13 cellular contexts compared by ENCODE assay signal in the genomic region with DNA sequence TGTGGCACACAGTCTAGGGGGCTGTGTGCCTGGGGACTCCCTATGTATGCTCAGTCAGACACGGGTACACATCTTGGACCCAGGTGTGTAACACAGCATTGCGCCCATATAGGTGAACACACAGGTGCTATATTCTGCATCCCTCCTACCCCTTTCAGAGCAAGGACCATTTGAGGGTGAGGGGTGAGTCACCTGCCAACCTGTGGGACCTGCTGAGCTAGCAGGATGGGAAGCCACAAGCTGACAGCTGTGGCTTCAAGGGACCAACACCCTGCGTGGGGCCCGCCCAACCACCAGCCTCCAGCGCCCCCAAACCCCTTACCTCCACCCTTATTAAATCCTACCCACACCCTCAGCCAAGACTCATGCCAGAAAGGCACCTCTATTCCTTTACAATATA. TPM values are rescaled to one million over a fixed set of nuclear protein-coding genes. Genes with fewer than 3 reads are reported as not detected.
DNase-seq lines count a peak whose midpoint lies in the region; ATAC-seq and TF ChIP-seq lines count a peak whose summit lies in the region.
"Had no signal": no experiment of that assay in that cellular context is flagged by ENCODE, and none has a peak within 500 bp of the region (broad histone marks: within the 10 kb centered on the region; RNA-seq: fewer than 3 reads in every experiment).

No MANE protein-coding gene starts in this region.

- H3K9me2 ChIP-seq in Karpas-422 (replicated peaks; ENCODE audit: insufficient read depth, low read length), result no peaks in the 10 kb centered on the region

- TF ChIP-seq POLR2A in uterus (IDR thresholded peaks at IDR 0.05), result no peak

- CTCF ChIA-PET in CD4-positive, alpha-beta T cell (lab: Charles Lee), result interaction anchor here (1.0 to 4.0 kb wide), 4 partner anchors 14 to 50 kb away, joined by 3 to 40 read pairs (median 35); a partner anchor contains a TSS
- CTCF ChIA-PET in activated CD8-positive, alpha-beta T cell treated with anti-CD3 and anti-CD28 coated beads, Interleukin-2, amount 10 ng/mL, durations not matched to agents 7 days and 5 days (lab: Charles Lee), result interaction anchor here (2.8 to 10.3 kb wide), 5 partner anchors 10 to 56 kb away, joined by 11 to 209 read pairs (median 84); a partner anchor contains a TSS

- no peak overlapping the region for H3K4me2 ChIP-seq in Karpas-422 (ENCODE audit: low read depth, low read length, poor library complexity, severe bottlenecking)
- H3K4me2 ChIP-seq: BLaER1 had no signal

- peak; percentile 18 for ATAC-seq in CD4-positive, alpha-beta T cell (ENCODE audit: poor library complexity)
- ATAC-seq in activated CD8-positive, alpha-beta T cell treated with anti-CD3 and anti-CD28 coated beads, Interleukin-2, amount 10 ng/mL, durations not matched to agents 7 days and 5 days, result no peak
- no peak for ATAC-seq in central memory CD8-positive, alpha-beta T cell (replicated peaks; ENCODE audit: extremely low read depth, poor library complexity, severe bottlenecking)
- ATAC-seq in GM21576 (IDR thresholded peaks at IDR 0.05; ENCODE audit: unreplicated experiment), result no peak

- H3K36me3 ChIP-seq in Karpas-422 (ENCODE audit: insufficient read depth, low read length) (no peaks in the 10 kb centered on the region), uterus (no peaks in the 10 kb centered on the region)
- H3K36me3 ChIP-seq: BLaER1, stomach had no signal

- no peak overlapping the region for H3K9ac ChIP-seq in Karpas-422 (ENCODE audit: low read length)
- H3K9ac ChIP-seq: BLaER1 had no signal

- H3K79me2 ChIP-seq in Karpas-422 (ENCODE audit: low read length), result no peaks in the 10 kb centered on the region

- H3K9me3 ChIP-seq in CD4-positive, alpha-beta T cell (ENCODE audit: control insufficient read depth, low read length), result no peaks in the 10 kb centered on the region
- H3K9me3 ChIP-seq in Karpas-422 (ENCODE audit: low read length) (no peaks in the 10 kb centered on the region), uterus (no peaks in the 10 kb centered on the region)
- H3K9me3 ChIP-seq: BLaER1, stomach had no signal

- peak in 9 of 10 experiments; percentile 22 to 67 (median 49) for DNase-seq in CD4-positive, alpha-beta T cell
- DNase-seq in NCI-H69 (lab: John Stamatoyannopoulos, UW), result peak; percentile 16
- DNase-seq in activated CD8-positive, alpha-beta T cell treated with anti-CD3 and anti-CD28 coated beads, Interleukin-2, amount 10 ng/mL, durations not matched to agents 7 days and 5 days, result peak; percentile 31
- DNase-seq in central memory CD8-positive, alpha-beta T cell (ENCODE audit: low spot score in 2 of 2), result no peak
- DNase-seq in Karpas-422, result no peak
- DNase-seq in uterus, result no peak
- DNase-seq in globus pallidus (ENCODE audit: low spot score), result no peak
- DNase-seq: NCI-H1417 treated with DMSO at 0.1 percent for 48 hours, NCI-H446 treated with DMSO at 0.1 percent for 48 hours, stomach had no signal

- no peaks in the 10 kb centered on the region for H3K36me3 Mint-ChIP-seq in CD4-positive, alpha-beta T cell (ENCODE audit: low read depth)
- no peaks in the 10 kb centered on the region for H3K36me3 Mint-ChIP-seq in activated CD8-positive, alpha-beta T cell treated with anti-CD3 and anti-CD28 coated beads, Interleukin-2, amount 10 ng/mL, durations not matched to agents 7 days and 5 days (ENCODE audit: low read depth)
- H3K36me3 Mint-ChIP-seq in central memory CD8-positive, alpha-beta T cell (ENCODE audit: insufficient read depth), result peaks cover 4% of the 10 kb centered on the region

- no peaks in the 10 kb centered on the region for H4K20me1 ChIP-seq in Karpas-422 (ENCODE audit: insufficient read depth, low read depth, low read length)
- H4K20me1 ChIP-seq: BLaER1 had no signal

- H3K27me3 Mint-ChIP-seq in CD4-positive, alpha-beta T cell, result no peaks in the 10 kb centered on the region
- peaks cover 6% of the 10 kb centered on the region for H3K27me3 Mint-ChIP-seq in activated CD8-positive, alpha-beta T cell treated with anti-CD3 and anti-CD28 coated beads, Interleukin-2, amount 10 ng/mL, durations not matched to agents 7 days and 5 days (ENCODE audit: low read depth)
- H3K27me3 Mint-ChIP-seq in central memory CD8-positive, alpha-beta T cell, result no peaks in the 10 kb centered on the region

- no peaks in the 10 kb centered on the region for H3K27me3 ChIP-seq in CD4-positive, alpha-beta T cell (ENCODE audit: control insufficient read depth, insufficient read depth, low read length)
- no peaks in the 10 kb centered on the region for H3K27me3 ChIP-seq in Karpas-422 (ENCODE audit: low read length)
- H3K27me3 ChIP-seq in uterus, result no peaks in the 10 kb centered on the region
- H3K27me3 ChIP-seq: BLaER1, stomach had no signal

- H3K27ac ChIP-seq in CD4-positive, alpha-beta T cell (ENCODE audit: low read depth, low read length), result no peak overlapping the region
- H3K27ac ChIP-seq in Karpas-422 (ENCODE audit: low read length) (no peak overlapping the region), uterus (no peak overlapping the region)
- H3K27ac ChIP-seq: BLaER1 had no signal

- POLR2A ChIA-PET in CD4-positive, alpha-beta T cell (lab: Charles Lee), result interaction anchor here (3.1 to 5.3 kb wide), 5 partner anchors 31 to 127 kb away, joined by 24 to 98 read pairs (median 28); a partner anchor contains a TSS
- POLR2A ChIA-PET in activated CD8-positive, alpha-beta T cell treated with anti-CD3 and anti-CD28 coated beads, Interleukin-2, amount 10 ng/mL, durations not matched to agents 7 days and 5 days (lab: Charles Lee), result interaction anchor here (2.5 to 4.2 kb wide), 2 partner anchors 30 to 127 kb away, joined by 10 to 33 read pairs; a partner anchor contains a TSS

- no peak for TF ChIP-seq CTCF in CD4-positive, alpha-beta T cell (IDR thresholded peaks at IDR 0.05)
- no peak for TF ChIP-seq CTCF in uterus (IDR thresholded peaks at IDR 0.05)

- H3K4me3 Mint-ChIP-seq in CD4-positive, alpha-beta T cell, result peak overlapping the region; percentile 80
- peak overlapping the region; percentile 21 for H3K4me3 Mint-ChIP-seq in activated CD8-positive, alpha-beta T cell treated with anti-CD3 and anti-CD28 coated beads, Interleukin-2, amount 10 ng/mL, durations not matched to agents 7 days and 5 days
- H3K4me3 Mint-ChIP-seq in central memory CD8-positive, alpha-beta T cell, result peak overlapping the region; percentile 59

- H3K4me1 ChIP-seq in Karpas-422 (ENCODE audit: low read length) (peaks cover 3% of the 10 kb centered on the region), uterus (no peaks in the 10 kb centered on the region)

- H3K4me3 ChIP-seq in Karpas-422 (ENCODE audit: low read length) (no peak overlapping the region), uterus (no peak overlapping the region)
- H3K4me3 ChIP-seq: BLaER1, stomach had no signal

- H3K9me3 Mint-ChIP-seq in CD4-positive, alpha-beta T cell, result no peaks in the 10 kb centered on the region
- H3K9me3 Mint-ChIP-seq in activated CD8-positive, alpha-beta T cell treated with anti-CD3 and anti-CD28 coated beads, Interleukin-2, amount 10 ng/mL, durations not matched to agents 7 days and 5 days (ENCODE audit: insufficient read depth), result no peaks in the 10 kb centered on the region
- H3K9me3 Mint-ChIP-seq in central memory CD8-positive, alpha-beta T cell, result no peaks in the 10 kb centered on the region

- H3K4me1 Mint-ChIP-seq in CD4-positive, alpha-beta T cell (ENCODE audit: low read depth), result peaks cover 45% of the 10 kb centered on the region
- H3K4me1 Mint-ChIP-seq in activated CD8-positive, alpha-beta T cell treated with anti-CD3 and anti-CD28 coated beads, Interleukin-2, amount 10 ng/mL, durations not matched to agents 7 days and 5 days (ENCODE audit: low read depth), result peaks cover 50% of the 10 kb centered on the region
- peaks cover 33% of the 10 kb centered on the region for H3K4me1 Mint-ChIP-seq in central memory CD8-positive, alpha-beta T cell

- H3K27ac Mint-ChIP-seq in CD4-positive, alpha-beta T cell, result peak overlapping the region; percentile 93
- H3K27ac Mint-ChIP-seq in activated CD8-positive, alpha-beta T cell treated with anti-CD3 and anti-CD28 coated beads, Interleukin-2, amount 10 ng/mL, durations not matched to agents 7 days and 5 days, result peak overlapping the region; percentile 94
- peak overlapping the region; percentile 84 for H3K27ac Mint-ChIP-seq in central memory CD8-positive, alpha-beta T cell (ENCODE audit: low read depth)

- intact Hi-C loops in CD4-positive, alpha-beta T cell (cut with DNase I, micrococcal nuclease), result loop anchor here in 1 of 2 experiments (2.0 kb wide), 1 partner anchor 30 kb away; a partner anchor contains a TSS
- intact Hi-C loops in uterus (cut with DNase I; ENCODE audit: low total_unique reads), result no loop called here

- H2AFZ ChIP-seq in Karpas-422 (ENCODE audit: low read length), result no peak overlapping the region

RNA-seq across cellular contexts. Expression of a gene that starts 14.6 kb away (rescaled TPM):
- total RNA-seq in CD4-positive, alpha-beta T cell, result under 1 TPM; 0.25 to 0.27 TPM
- total RNA-seq in activated CD8-positive, alpha-beta T cell treated with anti-CD3 and anti-CD28 coated beads, Interleukin-2, amount 10 ng/mL, durations not matched to agents 7 days and 5 days, result not detected
- not detected in 2 replicates for total RNA-seq in Karpas-422 (2014; rRNA removed; shearing (Covaris generic); ENCODE audit: low replicate concordance)
- total RNA-seq in uterus, result 1 to 10 TPM in 3 of 4 donors, not detected in 1; 1.3 to 4.6 (median 2.1) TPM
- total RNA-seq: bronchial epithelial cell had no signal

RNA-seq across cellular contexts. Expression of a gene that starts 30.4 kb away (rescaled TPM):
- total RNA-seq in CD4-positive, alpha-beta T cell, result 100 to 1,000 TPM in 1 of 2 experiments, 10 to 100 TPM in 1; 99.8 to 106 TPM
- total RNA-seq in activated CD8-positive, alpha-beta T cell treated with anti-CD3 and anti-CD28 coated beads, Interleukin-2, amount 10 ng/mL, durations not matched to agents 7 days and 5 days, result 10 to 100 TPM; 29.9 to 31.4 TPM
- not detected in 2 replicates for total RNA-seq in Karpas-422 (2014; rRNA removed; shearing (Covaris generic); ENCODE audit: low replicate concordance)
- total RNA-seq in uterus, result 10 to 100 TPM in 1 of 4 donors, 1 to 10 TPM in 2, not detected in 1; 2.8 to 14.4 (median 5.8) TPM

RNA-seq across cellular contexts. Expression of a gene that starts 56.7 kb away (rescaled TPM):
- total RNA-seq in CD4-positive, alpha-beta T cell, result 10 to 100 TPM; 30.5 to 30.6 TPM
- 10 to 100 TPM; 37.1 to 38.8 TPM for total RNA-seq in activated CD8-positive, alpha-beta T cell treated with anti-CD3 and anti-CD28 coated beads, Interleukin-2, amount 10 ng/mL, durations not matched to agents 7 days and 5 days
- 18.6 and 19.7 TPM in 2 replicates for total RNA-seq in Karpas-422 (2014; rRNA removed; shearing (Covaris generic); ENCODE audit: low replicate concordance)
- 10 to 100 TPM in 2 of 4 donors, 1 to 10 TPM in 2; 7.9 to 35.4 (median 15.8) TPM for total RNA-seq in uterus

Comparison
In these comparisons a context has a peak if more than half of its experiments do, and no peak if none do; other contexts are left out.
1. DNase-seq: peak in CD4-positive, alpha-beta T cell (9 of 10), NCI-H69 (single experiment) and activated CD8-positive, alpha-beta T cell treated with anti-CD3 and anti-CD28 coated beads, Interleukin-2, amount 10 ng/mL, durations not matched to agents 7 days and 5 days (single experiment); none in central memory CD8-positive, alpha-beta T cell (0 of 2), Karpas-422 (single experiment), uterus (0 of 2) and globus pallidus (single experiment).
2. H3K4me3 Mint-ChIP-seq: peak in every context shown above with its lines; median percentile 80 in CD4-positive, alpha-beta T cell; 59 in central memory CD8-positive, alpha-beta T cell; 21 in activated CD8-positive, alpha-beta T cell treated with anti-CD3 and anti-CD28 coated beads, Interleukin-2, amount 10 ng/mL, durations not matched to agents 7 days and 5 days.
3. Peak in every context shown above with its lines, with median percentiles within 50 percentile points of each other: H3K27ac Mint-ChIP-seq.